11 cellular contexts compared by ENCODE assay signal in genomic region chr3:10703875-10704274, GRCh38.
DNase-seq lines count a peak whose midpoint lies in the region; ATAC-seq and TF ChIP-seq lines count a peak whose summit lies in the region.
"Had no signal": no experiment of that assay in that cellular context is flagged by ENCODE, and none has a peak within 500 bp of the region (broad histone marks: within the 10 kb centered on the region; RNA-seq: fewer than 3 reads in every experiment).

No MANE protein-coding gene starts in this region.

- no peaks in the 10 kb centered on the region for H3F3A ChIP-seq in MM.1S (ENCODE audit: insufficient read depth, low read length)

- no peaks in the 10 kb centered on the region for H4K20me1 ChIP-seq in MM.1S (ENCODE audit: insufficient read depth, low read length)

- H3K27me3 ChIP-seq in MM.1S (replicated peaks; ENCODE audit: insufficient read depth, low read length) = peaks cover 73% of the 10 kb centered on the region

- H3K9me2 ChIP-seq in MM.1S (replicated peaks; ENCODE audit: insufficient read depth, low read length) = no peaks in the 10 kb centered on the region

- H3K9ac ChIP-seq in MM.1S (ENCODE audit: low read length) = no peak overlapping the region

- no peak overlapping the region for H3K4me3 Mint-ChIP-seq in stimulated activated naive B cell treated with anti-CD40 and anti-IgM and Interleukin-4, amounts not matched to agents 10 μg/mL and 1 μg/mL and 100 μg/mL, for 72 hours
- H3K4me3 Mint-ChIP-seq: CD4-positive, alpha-beta memory T cell; memory B cell had no signal

- peaks cover 65 to 67% of the 10 kb centered on the region in 2 donors for H3K27me3 Mint-ChIP-seq in stimulated activated naive B cell treated with anti-CD40 and anti-IgM and Interleukin-4, amounts not matched to agents 10 μg/mL and 1 μg/mL and 100 μg/mL, for 72 hours

- peaks cover 9 to 12% of the 10 kb centered on the region in 2 donors for H3K4me1 Mint-ChIP-seq in stimulated activated naive B cell treated with anti-CD40 and anti-IgM and Interleukin-4, amounts not matched to agents 10 μg/mL and 1 μg/mL and 100 μg/mL, for 72 hours

- no peaks in the 10 kb centered on the region for H3K9me3 ChIP-seq in MM.1S (replicated peaks; ENCODE audit: insufficient read depth, low read length)

- no peaks in the 10 kb centered on the region for H3K4me1 ChIP-seq in MM.1S (ENCODE audit: low read length)

- DNase-seq in NCI-H748 (lab: John Stamatoyannopoulos, UW; ENCODE audit: unreplicated experiment) = peak; percentile 2
- DNase-seq in NCI-H748 treated with DMSO at 0.1 percent for 48 hours (lab: John Stamatoyannopoulos, UW) = no peak
- no peak for DNase-seq in MM.1S
- DNase-seq in choroid plexus epithelial cell (ENCODE audit: low read depth) = peak; percentile 46
- DNase-seq in retina = peak; percentile 13
- DNase-seq in stimulated activated naive B cell treated with anti-CD40 and anti-IgM and Interleukin-4, amounts not matched to agents 10 μg/mL and 1 μg/mL and 100 μg/mL, for 72 hours = no peak
- DNase-seq in DMS153 (lab: John Stamatoyannopoulos, UW) = no peak
- DNase-seq: CD4-positive, alpha-beta memory T cell; cerebellar nuclear complex had no signal

- no peak overlapping the region for H3K27ac Mint-ChIP-seq in stimulated activated naive B cell treated with anti-CD40 and anti-IgM and Interleukin-4, amounts not matched to agents 10 μg/mL and 1 μg/mL and 100 μg/mL, for 72 hours
- H3K27ac Mint-ChIP-seq: CD4-positive, alpha-beta memory T cell; memory B cell had no signal

- no peaks in the 10 kb centered on the region for H3K79me2 ChIP-seq in MM.1S (ENCODE audit: low read length)

- H3K4me2 ChIP-seq in MM.1S (ENCODE audit: low read depth, low read length) = no peak overlapping the region

- no peak overlapping the region for H3K4me3 ChIP-seq in MM.1S (ENCODE audit: low read length)
- no peak overlapping the region for H3K4me3 ChIP-seq in choroid plexus epithelial cell (ENCODE audit: low read depth, low read length)

- TF ChIP-seq CTCF in MM.1S (IDR thresholded peaks at IDR 0.05; ENCODE audit: low read length) (peak; percentile 21), choroid plexus epithelial cell (conservative IDR thresholded peaks at IDR 0.05; ENCODE audit: low read depth, low read length) (peak; percentile 48)

- H3K9me3 Mint-ChIP-seq in stimulated activated naive B cell treated with anti-CD40 and anti-IgM and Interleukin-4, amounts not matched to agents 10 μg/mL and 1 μg/mL and 100 μg/mL, for 72 hours = peaks cover 0 to 4% of the 10 kb centered on the region in 2 donors
- H3K9me3 Mint-ChIP-seq: CD4-positive, alpha-beta memory T cell had no signal

- H3K36me3 ChIP-seq in MM.1S (replicated peaks; ENCODE audit: insufficient read depth, low read length) = no peaks in the 10 kb centered on the region

- H3K27ac ChIP-seq in MM.1S (ENCODE audit: low read length) = no peak overlapping the region

- no peaks in the 10 kb centered on the region for H3K36me3 Mint-ChIP-seq in stimulated activated naive B cell treated with anti-CD40 and anti-IgM and Interleukin-4, amounts not matched to agents 10 μg/mL and 1 μg/mL and 100 μg/mL, for 72 hours
- H3K36me3 Mint-ChIP-seq: CD4-positive, alpha-beta memory T cell; memory B cell had no signal

- no peak overlapping the region for H2AFZ ChIP-seq in MM.1S (ENCODE audit: low read length)

- no peak for ATAC-seq in stimulated activated naive B cell treated with anti-CD40 and anti-IgM and Interleukin-4, amounts not matched to agents 10 μg/mL and 1 μg/mL and 100 μg/mL, for 72 hours (replicated peaks)
- ATAC-seq in HG03520 (IDR thresholded peaks at IDR 0.05; ENCODE audit: unreplicated experiment) = no peak

Comparison
In these comparisons a context has a peak if more than half of its experiments do, and no peak if none do; other contexts are left out.
1. DNase-seq: peak in NCI-H748 (single experiment), choroid plexus epithelial cell (single experiment) and retina (single experiment); none in NCI-H748 treated with DMSO at 0.1 percent for 48 hours (single experiment), MM.1S (single experiment), stimulated activated naive B cell treated with anti-CD40 and anti-IgM and Interleukin-4, amounts not matched to agents 10 μg/mL and 1 μg/mL and 100 μg/mL, for 72 hours (single experiment) and DMS153 (single experiment).